8 cellular contexts compared by ENCODE assay signal in genomic region chr16:1610841-1611653, GRCh38. TPM values are rescaled to one million over a fixed set of nuclear protein-coding genes. Genes with fewer than 3 reads are reported as not detected.
DNase-seq lines count a peak whose midpoint lies in the region; ATAC-seq and TF ChIP-seq lines count a peak whose summit lies in the region.

No MANE protein-coding gene starts in this region.

- DNase-seq in CD8-positive, alpha-beta T cell, result peak in 2 of 7 experiments; percentile 12 to 38
- DNase-seq in activated naive CD8-positive, alpha-beta T cell treated with anti-CD3 and anti-CD28 coated beads, Interleukin-2, amount 10 ng/mL, durations not matched to agents 7 days and 5 days, result no peak
- peak; percentile 2 for DNase-seq in stimulated activated CD8-positive, alpha-beta memory T cell treated with anti-CD3 and anti-CD28 coated beads, Interleukin-4, amount 100 ng/mL, for 24 hours (ENCODE audit: low read depth)
- DNase-seq in NCI-H1092 (lab: John Stamatoyannopoulos, UW) (no peak), G401 (ENCODE audit: low spot score) (no peak)

- H3K27me3 ChIP-seq in CD8-positive, alpha-beta T cell (ENCODE audit: insufficient read depth, low read length), result peaks cover 4% of the 10 kb centered on the region
- H3K27me3 ChIP-seq in HUES64 (ENCODE audit: insufficient read depth, low read length), result peaks cover 21% of the 10 kb centered on the region

- intact Hi-C loops in CD8-positive, alpha-beta T cell (cut with DNase I, micrococcal nuclease), result loop anchor here in 1 of 2 experiments (1.0 to 10.0 kb wide), 6 partner anchors 74 to 1541 kb away; partner anchors contain the start of genes FAHD1, GNPTG, HAGH and RNF151

- no peak for ATAC-seq in CD8-positive, alpha-beta T cell
- peak; percentile 2 for ATAC-seq in activated naive CD8-positive, alpha-beta T cell treated with anti-CD3 and anti-CD28 coated beads, Interleukin-2, amount 10 ng/mL, durations not matched to agents 7 days and 5 days (ENCODE audit: low read depth)
- ATAC-seq in GM19452 (IDR thresholded peaks at IDR 0.05; ENCODE audit: unreplicated experiment), result no peak

- H3K27ac Mint-ChIP-seq in CD8-positive, alpha-beta T cell, result peak overlapping the region; percentile 92
- H3K27ac Mint-ChIP-seq in activated naive CD8-positive, alpha-beta T cell treated with anti-CD3 and anti-CD28 coated beads, Interleukin-2, amount 10 ng/mL, durations not matched to agents 7 days and 5 days, result peak overlapping the region; percentile 96

- peak overlapping the region; percentile 83 for H3K4me3 Mint-ChIP-seq in CD8-positive, alpha-beta T cell
- peak overlapping the region; percentile 88 for H3K4me3 Mint-ChIP-seq in activated naive CD8-positive, alpha-beta T cell treated with anti-CD3 and anti-CD28 coated beads, Interleukin-2, amount 10 ng/mL, durations not matched to agents 7 days and 5 days

- TF ChIP-seq CTCF in CD8-positive, alpha-beta T cell (IDR thresholded peaks at IDR 0.05), result no peak

- no peaks in the 10 kb centered on the region for H3K36me3 ChIP-seq in CD8-positive, alpha-beta T cell (ENCODE audit: insufficient read depth, low read length)
- peaks cover 13% of the 10 kb centered on the region for H3K36me3 ChIP-seq in HUES64 (ENCODE audit: insufficient read depth, low read length)

- CTCF ChIA-PET in CD8-positive, alpha-beta T cell (lab: Charles Lee), result no interaction called here

- 6% methylated on average over 66 of the region's 66 CpGs for WGBS in HUES64

- POLR2A ChIA-PET in CD8-positive, alpha-beta T cell (lab: Charles Lee), result interaction anchor here (0.7 to 1.4 kb wide), 9 partner anchors 14 to 190 kb away, joined by 3 to 5 read pairs (median 4); partner anchors contain the start of genes MAPK8IP3, NME3, TMEM204 and UQCC4
- POLR2A ChIA-PET in activated naive CD8-positive, alpha-beta T cell treated with anti-CD3 and anti-CD28 coated beads, Interleukin-2, amount 10 ng/mL, durations not matched to agents 7 days and 5 days (lab: Charles Lee), result interaction anchor here (0.7 to 3.2 kb wide), 19 partner anchors 36 to 354 kb away, joined by 3 to 16 read pairs (median 4); partner anchors contain the start of genes JPT2, MAPK8IP3, NUBP2 and RPS2

- peaks cover 9% of the 10 kb centered on the region for H3K27me3 Mint-ChIP-seq in CD8-positive, alpha-beta T cell (ENCODE audit: low read depth)
- H3K27me3 Mint-ChIP-seq in activated naive CD8-positive, alpha-beta T cell treated with anti-CD3 and anti-CD28 coated beads, Interleukin-2, amount 10 ng/mL, durations not matched to agents 7 days and 5 days, result no peaks in the 10 kb centered on the region

- H3K27ac ChIP-seq in CD8-positive, alpha-beta T cell (ENCODE audit: low read depth, low read length), result peak overlapping the region; percentile 48
- peak overlapping the region; percentile 61; the same call in 1 of the 2 replicates for H3K27ac ChIP-seq in HUES64 (ENCODE audit: low read depth, low read length)

- in situ Hi-C loops in G401 (cut with HindIII; ENCODE audit: low sequenced_read_pairs), result no loop called here

- no peaks in the 10 kb centered on the region for H3K9me3 ChIP-seq in CD8-positive, alpha-beta T cell (ENCODE audit: low read length)
- H3K9me3 ChIP-seq in HUES64 (ENCODE audit: insufficient read depth, low read depth, low read length), result no peaks in the 10 kb centered on the region
- peaks cover 2% of the 10 kb centered on the region for H3K9me3 ChIP-seq in iPS-18c (ENCODE audit: control insufficient read depth, insufficient read depth, low read length)

- peaks cover 16% of the 10 kb centered on the region for H3K36me3 Mint-ChIP-seq in CD8-positive, alpha-beta T cell
- peaks cover 8% of the 10 kb centered on the region for H3K36me3 Mint-ChIP-seq in activated naive CD8-positive, alpha-beta T cell treated with anti-CD3 and anti-CD28 coated beads, Interleukin-2, amount 10 ng/mL, durations not matched to agents 7 days and 5 days

- H3K9me3 Mint-ChIP-seq in CD8-positive, alpha-beta T cell, result peaks cover 2% of the 10 kb centered on the region
- H3K9me3 Mint-ChIP-seq in activated naive CD8-positive, alpha-beta T cell treated with anti-CD3 and anti-CD28 coated beads, Interleukin-2, amount 10 ng/mL, durations not matched to agents 7 days and 5 days, result no peaks in the 10 kb centered on the region

- H3K4me1 Mint-ChIP-seq in CD8-positive, alpha-beta T cell (ENCODE audit: low read depth), result peaks cover 29% of the 10 kb centered on the region
- H3K4me1 Mint-ChIP-seq in activated naive CD8-positive, alpha-beta T cell treated with anti-CD3 and anti-CD28 coated beads, Interleukin-2, amount 10 ng/mL, durations not matched to agents 7 days and 5 days, result peaks cover 15% of the 10 kb centered on the region

- H3K9ac ChIP-seq in HUES64 (ENCODE audit: low read depth, low read length), result peak overlapping the region; percentile 85

- peaks cover 36% of the 10 kb centered on the region for H3K4me1 ChIP-seq in CD8-positive, alpha-beta T cell (ENCODE audit: insufficient read depth, low read length)
- H3K4me1 ChIP-seq in HUES64 (ENCODE audit: insufficient read depth, low read length), result peaks cover 21% of the 10 kb centered on the region

- H3K4me3 ChIP-seq in CD8-positive, alpha-beta T cell (ENCODE audit: low read depth, low read length), result peak overlapping the region; percentile 83
- H3K4me3 ChIP-seq in HUES64 (ENCODE audit: low read length), result peak overlapping the region; percentile 68
- peak overlapping the region; percentile 88 for H3K4me3 ChIP-seq in iPS-18c (ENCODE audit: insufficient read depth, low read depth, low read length)

RNA-seq across cellular contexts. Expression of gene IFT140, which starts 0.8 kb away (rescaled TPM):
- 1 to 10 TPM; 5.6 to 7.5 TPM for total RNA-seq in CD8-positive, alpha-beta T cell
- 11.0 TPM for polyA plus RNA-seq in HUES64 (2013, experiment 1 of 2)
- polyA plus RNA-seq in HUES64 (2013, experiment 2 of 2), result 17.2 TPM
- total RNA-seq in activated naive CD8-positive, alpha-beta T cell treated with anti-CD3 and anti-CD28 coated beads, Interleukin-2, amount 10 ng/mL, durations not matched to agents 7 days and 5 days, result 10 to 100 TPM; 11.7 to 12.8 TPM
- total RNA-seq in G401 (2014; rRNA removed; shearing (Covaris generic)), result 30.5 and 37.3 TPM in 2 replicates

RNA-seq across cellular contexts. Expression of gene CRAMP1, which starts 1.1 kb away (rescaled TPM):
- total RNA-seq in CD8-positive, alpha-beta T cell, result 10 to 100 TPM; 13.7 to 15.4 TPM
- polyA plus RNA-seq in HUES64 (2013, experiment 1 of 2), result 13.5 TPM
- 14.5 TPM for polyA plus RNA-seq in HUES64 (2013, experiment 2 of 2)
- 10 to 100 TPM; 25.2 to 27.8 TPM for total RNA-seq in activated naive CD8-positive, alpha-beta T cell treated with anti-CD3 and anti-CD28 coated beads, Interleukin-2, amount 10 ng/mL, durations not matched to agents 7 days and 5 days
- 4.5 and 7.6 TPM in 2 replicates for total RNA-seq in G401 (2014; rRNA removed; shearing (Covaris generic))
